In the genomic region with DNA sequence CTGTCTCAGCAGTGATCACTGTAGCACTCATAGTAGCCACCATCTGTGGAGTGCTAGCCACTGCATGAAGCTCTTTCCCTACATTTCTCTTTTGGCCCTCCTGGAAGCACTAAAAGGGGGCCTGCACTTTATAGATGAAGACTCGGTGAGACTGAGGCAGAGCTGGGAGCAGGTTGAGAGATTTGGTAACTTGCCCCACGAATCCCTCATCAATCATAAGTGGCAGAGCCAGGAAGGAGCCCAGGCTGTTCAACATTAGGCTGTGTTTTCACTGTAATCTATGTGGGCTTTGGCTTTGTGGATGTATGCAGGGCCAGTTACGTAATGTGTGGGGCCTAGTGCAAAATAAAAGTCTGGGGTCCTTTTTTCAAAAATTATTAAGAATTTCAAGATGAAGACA, we compare ENCODE assay signal across 17 cellular contexts. TPM values are rescaled to one million over a fixed set of nuclear protein-coding genes. Genes with fewer than 3 reads are reported as not detected.
DNase-seq lines count a peak whose midpoint lies in the region.
"Had no signal": no experiment of that assay in that cellular context is flagged by ENCODE, and none has a peak within 500 bp of the region (broad histone marks: within the 10 kb centered on the region; RNA-seq: fewer than 3 reads in every experiment).

No MANE protein-coding gene starts in this region.

- H3K4me3 Mint-ChIP-seq in T-helper 2 cell treated with Interferon-gamma antibody and Interleukin-4, amounts not matched to agents 5 μg/mL and 100 μg/mL, for 36 hours, result peak overlapping the region; percentile 15
- no peak overlapping the region for H3K4me3 Mint-ChIP-seq in activated T-helper 2 cell treated with anti-CD3 and anti-CD28 coated beads, Interferon-gamma antibody, Interleukin-2, Interleukin-4, amounts not matched to agents 10 μg/mL and 5 μg/mL and 100 μg/mL, durations not matched to agents 14 hours and 24 hours and 36 hours (ENCODE audit: low read depth)
- H3K4me3 Mint-ChIP-seq: CD4-positive, alpha-beta memory T cell; GM23338 had no signal

- H3K27ac Mint-ChIP-seq in T-helper 2 cell treated with Interferon-gamma antibody and Interleukin-4, amounts not matched to agents 5 μg/mL and 100 μg/mL, for 36 hours, result peak overlapping the region; percentile 22
- peak overlapping the region; percentile 54 for H3K27ac Mint-ChIP-seq in activated T-helper 2 cell treated with anti-CD3 and anti-CD28 coated beads, Interferon-gamma antibody, Interleukin-2, Interleukin-4, amounts not matched to agents 10 μg/mL and 5 μg/mL and 100 μg/mL, durations not matched to agents 14 hours and 24 hours and 36 hours
- H3K27ac Mint-ChIP-seq: GM23338 had no signal

- DNase-seq in T-helper 2 cell treated with Interferon-gamma antibody and Interleukin-4, amounts not matched to agents 5 μg/mL and 100 μg/mL, for 36 hours (ENCODE audit: low spot score), result no peak
- DNase-seq in T-helper 2 cell (no peak), MV-4-11 (lab: John Stamatoyannopoulos, UW) (peak; percentile 44), islet precursor cell (peak; percentile 34), SKM-1 (lab: John Stamatoyannopoulos, UW; ENCODE audit: unreplicated experiment) (no peak), CD1c-positive myeloid dendritic cell (ENCODE audit: extremely low spot score) (no peak)
- no peak for DNase-seq in activated T-helper 2 cell treated with anti-CD3 and anti-CD28 coated beads, Interferon-gamma antibody, Interleukin-2, Interleukin-4, amounts not matched to agents 10 μg/mL and 5 μg/mL and 100 μg/mL, durations not matched to agents 14 hours and 24 hours and 36 hours (ENCODE audit: low spot score)
- no peak for DNase-seq in stimulated activated CD8-positive, alpha-beta memory T cell treated with anti-CD3 and anti-CD28 coated beads, Interleukin-4, amount 100 ng/mL, for 48 hours
- DNase-seq: AML-193; CD4-positive, alpha-beta memory T cell; DMS153; DMS79; GDM1; HCEC 1CT had no signal

- no peaks in the 10 kb centered on the region for H3K9me3 Mint-ChIP-seq in T-helper 2 cell treated with Interferon-gamma antibody and Interleukin-4, amounts not matched to agents 5 μg/mL and 100 μg/mL, for 36 hours
- no peaks in the 10 kb centered on the region for H3K9me3 Mint-ChIP-seq in activated T-helper 2 cell treated with anti-CD3 and anti-CD28 coated beads, Interferon-gamma antibody, Interleukin-2, Interleukin-4, amounts not matched to agents 10 μg/mL and 5 μg/mL and 100 μg/mL, durations not matched to agents 14 hours and 24 hours and 36 hours
- H3K9me3 Mint-ChIP-seq: CD4-positive, alpha-beta memory T cell; GM23338 had no signal

- H3K27me3 Mint-ChIP-seq in T-helper 2 cell treated with Interferon-gamma antibody and Interleukin-4, amounts not matched to agents 5 μg/mL and 100 μg/mL, for 36 hours (ENCODE audit: low read depth), result peaks cover 2% of the 10 kb centered on the region
- peaks cover 1% of the 10 kb centered on the region for H3K27me3 Mint-ChIP-seq in activated T-helper 2 cell treated with anti-CD3 and anti-CD28 coated beads, Interferon-gamma antibody, Interleukin-2, Interleukin-4, amounts not matched to agents 10 μg/mL and 5 μg/mL and 100 μg/mL, durations not matched to agents 14 hours and 24 hours and 36 hours (ENCODE audit: low read depth)

- peaks cover 66% of the 10 kb centered on the region for H3K4me1 Mint-ChIP-seq in T-helper 2 cell treated with Interferon-gamma antibody and Interleukin-4, amounts not matched to agents 5 μg/mL and 100 μg/mL, for 36 hours (ENCODE audit: low read depth)
- H3K4me1 Mint-ChIP-seq in activated T-helper 2 cell treated with anti-CD3 and anti-CD28 coated beads, Interferon-gamma antibody, Interleukin-2, Interleukin-4, amounts not matched to agents 10 μg/mL and 5 μg/mL and 100 μg/mL, durations not matched to agents 14 hours and 24 hours and 36 hours (ENCODE audit: low read depth), result peaks cover 77% of the 10 kb centered on the region

- intact Hi-C loops in activated T-helper 2 cell treated with anti-CD3 and anti-CD28 coated beads, Interferon-gamma antibody, Interleukin-2, Interleukin-4, amounts not matched to agents 10 μg/mL and 5 μg/mL and 100 μg/mL, durations not matched to agents 14 hours and 24 hours and 36 hours (cut with micrococcal nuclease), result no loop called here

- H3K36me3 Mint-ChIP-seq in T-helper 2 cell treated with Interferon-gamma antibody and Interleukin-4, amounts not matched to agents 5 μg/mL and 100 μg/mL, for 36 hours (ENCODE audit: low read depth), result no peaks in the 10 kb centered on the region
- H3K36me3 Mint-ChIP-seq in activated T-helper 2 cell treated with anti-CD3 and anti-CD28 coated beads, Interferon-gamma antibody, Interleukin-2, Interleukin-4, amounts not matched to agents 10 μg/mL and 5 μg/mL and 100 μg/mL, durations not matched to agents 14 hours and 24 hours and 36 hours (ENCODE audit: low read depth), result peaks cover 5% of the 10 kb centered on the region
- H3K36me3 Mint-ChIP-seq: CD4-positive, alpha-beta memory T cell had no signal

RNA-seq across cellular contexts. Expression of a gene that starts 13.3 kb away (rescaled TPM):
- total RNA-seq in activated T-helper 2 cell treated with anti-CD3 and anti-CD28 coated beads, Interferon-gamma antibody, Interleukin-2, Interleukin-4, amounts not matched to agents 10 μg/mL and 5 μg/mL and 100 μg/mL, durations not matched to agents 14 hours and 24 hours and 36 hours, result 240 TPM in 2 replicates

RNA-seq across cellular contexts. Expression of a gene that starts 51.9 kb away (rescaled TPM):
- not detected in 2 replicates for total RNA-seq in activated T-helper 2 cell treated with anti-CD3 and anti-CD28 coated beads, Interferon-gamma antibody, Interleukin-2, Interleukin-4, amounts not matched to agents 10 μg/mL and 5 μg/mL and 100 μg/mL, durations not matched to agents 14 hours and 24 hours and 36 hours
- total RNA-seq: CD4-positive, alpha-beta memory T cell; Daoy; GM23338; HT1080 had no signal

Comparison
In these comparisons a context has a peak if more than half of its experiments do, and no peak if none do; other contexts are left out.
1. DNase-seq: peak in MV-4-11 (single experiment) and islet precursor cell (single experiment); none in T-helper 2 cell treated with Interferon-gamma antibody and Interleukin-4, amounts not matched to agents 5 μg/mL and 100 μg/mL, for 36 hours (single experiment), T-helper 2 cell (0 of 5), activated T-helper 2 cell treated with anti-CD3 and anti-CD28 coated beads, Interferon-gamma antibody, Interleukin-2, Interleukin-4, amounts not matched to agents 10 μg/mL and 5 μg/mL and 100 μg/mL, durations not matched to agents 14 hours and 24 hours and 36 hours (single experiment), stimulated activated CD8-positive, alpha-beta memory T cell treated with anti-CD3 and anti-CD28 coated beads, Interleukin-4, amount 100 ng/mL, for 48 hours (single experiment), SKM-1 (single experiment) and CD1c-positive myeloid dendritic cell (single experiment).